In the genomic region with DNA sequence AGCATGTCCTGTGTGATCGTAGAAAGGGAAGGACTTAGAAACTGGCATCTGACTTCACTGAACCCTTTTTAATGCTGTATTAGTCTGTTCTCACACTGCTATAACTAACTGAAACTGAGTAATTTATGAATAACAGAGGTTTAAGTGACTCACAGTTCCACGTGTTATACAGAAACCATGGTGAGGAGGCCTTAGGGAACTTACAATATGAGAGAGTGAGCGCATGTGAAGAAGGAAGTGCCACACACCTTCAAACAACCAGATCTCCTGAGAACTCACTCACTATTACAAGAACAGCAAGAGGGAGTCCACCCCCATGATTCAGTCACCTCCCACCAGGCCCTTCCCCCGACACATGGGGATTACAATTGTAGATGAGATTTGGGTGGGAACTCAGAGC, we compare ENCODE assay signal across 11 cellular contexts.
DNase-seq lines count a peak whose midpoint lies in the region; ATAC-seq and TF ChIP-seq lines count a peak whose summit lies in the region.
"Had no signal": no experiment of that assay in that cellular context is flagged by ENCODE, and none has a peak within 500 bp of the region (broad histone marks: within the 10 kb centered on the region; RNA-seq: fewer than 3 reads in every experiment).

No MANE protein-coding gene starts in this region.

- no peak overlapping the region for H3K4me3 Mint-ChIP-seq in mesothelial cell of epicardium
- no peak overlapping the region for H3K4me3 Mint-ChIP-seq in activated CD4-positive, alpha-beta memory T cell treated with anti-CD3 and anti-CD28 coated beads for 36 hours

- no peak overlapping the region for H2AFZ ChIP-seq in osteoblast (ENCODE audit: low read length)

- H3K36me3 ChIP-seq in left ventricle myocardium inferior = no peaks in the 10 kb centered on the region
- H3K36me3 ChIP-seq in osteoblast (ENCODE audit: insufficient read depth, low read length) = no peaks in the 10 kb centered on the region

- POLR2A ChIA-PET in activated CD4-positive, alpha-beta memory T cell treated with anti-CD3 and anti-CD28 coated beads for 36 hours (lab: Charles Lee) = no interaction called here

- H3K9me3 ChIP-seq in left ventricle myocardium inferior (replicated peaks) (peaks cover 3% of the 10 kb centered on the region), osteoblast (ENCODE audit: low read depth, low read length) (no peaks in the 10 kb centered on the region)
- H3K9me3 ChIP-seq: body of pancreas had no signal

- peak; percentile 2 for DNase-seq in choroid plexus epithelial cell (ENCODE audit: low read depth)
- no peak for DNase-seq in left ventricle myocardium inferior
- no peak for DNase-seq in mesothelial cell of epicardium (ENCODE audit: low spot score in 2 of 2, unreplicated experiment in 2 of 2)
- DNase-seq in osteoblast (ENCODE audit: insufficient read length, low spot score, missing footprints) = no peak
- no peak for DNase-seq in activated CD4-positive, alpha-beta memory T cell treated with anti-CD3 and anti-CD28 coated beads for 36 hours
- DNase-seq: body of pancreas, T1000 had no signal

- H3K27me3 Mint-ChIP-seq in mesothelial cell of epicardium (ENCODE audit: low read depth) = no peaks in the 10 kb centered on the region
- no peaks in the 10 kb centered on the region for H3K27me3 Mint-ChIP-seq in activated CD4-positive, alpha-beta memory T cell treated with anti-CD3 and anti-CD28 coated beads for 36 hours

- no peaks in the 10 kb centered on the region for H3K79me2 ChIP-seq in osteoblast (ENCODE audit: insufficient read depth, low read length)

- peaks cover 10% of the 10 kb centered on the region for H3K4me1 Mint-ChIP-seq in mesothelial cell of epicardium
- H3K4me1 Mint-ChIP-seq in activated CD4-positive, alpha-beta memory T cell treated with anti-CD3 and anti-CD28 coated beads for 36 hours (ENCODE audit: low read depth) = no peaks in the 10 kb centered on the region

- ATAC-seq in GM18502 (IDR thresholded peaks at IDR 0.05; ENCODE audit: poor library complexity, unreplicated experiment) = peak; percentile 92
- peak; percentile 91 for ATAC-seq in GM21515 (IDR thresholded peaks at IDR 0.05; ENCODE audit: unreplicated experiment)
- peak; percentile 99 for ATAC-seq in HG03378 (IDR thresholded peaks at IDR 0.05; ENCODE audit: unreplicated experiment)
- ATAC-seq: body of pancreas had no signal

- H3K4me1 ChIP-seq in left ventricle myocardium inferior = no peaks in the 10 kb centered on the region
- H3K4me1 ChIP-seq in osteoblast (ENCODE audit: insufficient read depth, low read length) = no peaks in the 10 kb centered on the region
- H3K4me1 ChIP-seq: body of pancreas had no signal

- intact Hi-C loops in left ventricle myocardium inferior (cut with micrococcal nuclease) = no loop called here
- intact Hi-C loops in activated CD4-positive, alpha-beta memory T cell treated with anti-CD3 and anti-CD28 coated beads for 36 hours (cut with micrococcal nuclease) = no loop called here

- CTCF ChIA-PET in activated CD4-positive, alpha-beta memory T cell treated with anti-CD3 and anti-CD28 coated beads for 36 hours (lab: Charles Lee) = no interaction called here

- H3K4me3 ChIP-seq in choroid plexus epithelial cell (ENCODE audit: low read depth, low read length) (no peak overlapping the region), left ventricle myocardium inferior (no peak overlapping the region), osteoblast (ENCODE audit: insufficient read depth, low read length) (no peak overlapping the region)
- H3K4me3 ChIP-seq: body of pancreas had no signal

- no peak for TF ChIP-seq CTCF in choroid plexus epithelial cell (conservative IDR thresholded peaks at IDR 0.05; ENCODE audit: low read depth, low read length)
- TF ChIP-seq CTCF in left ventricle myocardium inferior (IDR thresholded peaks at IDR 0.05; ENCODE audit: borderline replicate concordance) = no peak
- no peak for TF ChIP-seq CTCF in mesothelial cell of epicardium (IDR thresholded peaks at IDR 0.05; ENCODE audit: unreplicated experiment)
- TF ChIP-seq CTCF in osteoblast (IDR thresholded peaks at IDR 0.05; ENCODE audit: extremely low read depth, low read depth, low read length) = no peak

- no peaks in the 10 kb centered on the region for H4K20me1 ChIP-seq in osteoblast (ENCODE audit: insufficient read depth, low read length)

- H3K36me3 Mint-ChIP-seq in mesothelial cell of epicardium = no peaks in the 10 kb centered on the region
- H3K36me3 Mint-ChIP-seq in activated CD4-positive, alpha-beta memory T cell treated with anti-CD3 and anti-CD28 coated beads for 36 hours = no peaks in the 10 kb centered on the region

- no peak overlapping the region for H3K4me2 ChIP-seq in osteoblast (ENCODE audit: insufficient read depth, low read length)
- H3K4me2 ChIP-seq: KMS-11 had no signal

- no peak overlapping the region for H3K27ac Mint-ChIP-seq in mesothelial cell of epicardium
- H3K27ac Mint-ChIP-seq in activated CD4-positive, alpha-beta memory T cell treated with anti-CD3 and anti-CD28 coated beads for 36 hours = no peak overlapping the region

- H3K27me3 ChIP-seq in left ventricle myocardium inferior (ENCODE audit: low read depth) (no peaks in the 10 kb centered on the region), osteoblast (ENCODE audit: insufficient read depth, low read length) (no peaks in the 10 kb centered on the region)
- H3K27me3 ChIP-seq: body of pancreas had no signal

- peaks cover 17% of the 10 kb centered on the region for H3K9me3 Mint-ChIP-seq in mesothelial cell of epicardium
- H3K9me3 Mint-ChIP-seq in activated CD4-positive, alpha-beta memory T cell treated with anti-CD3 and anti-CD28 coated beads for 36 hours = peaks cover 5% of the 10 kb centered on the region

- no peak overlapping the region for H3K27ac ChIP-seq in left ventricle myocardium inferior (replicated peaks)
- no peak overlapping the region for H3K27ac ChIP-seq in osteoblast (ENCODE audit: low read depth, low read length)
- H3K27ac ChIP-seq: body of pancreas, KMS-11 had no signal
